29 cellular contexts compared by ENCODE assay signal in genomic region chr9:21677387-21677786, GRCh38.
DNase-seq lines count a peak whose midpoint lies in the region; FAIRE-seq and TF ChIP-seq lines count a peak whose summit lies in the region.
"Had no signal": no experiment of that assay in that cellular context is flagged by ENCODE, and none has a peak within 500 bp of the region (broad histone marks: within the 10 kb centered on the region; RNA-seq: fewer than 3 reads in every experiment).

No MANE protein-coding gene starts in this region.

- no peak for TF ChIP-seq CTCF in astrocyte (IDR thresholded peaks at IDR 0.05; ENCODE audit: insufficient read depth, low read depth, low read length)
- no peak for TF ChIP-seq CTCF in fibroblast of villous mesenchyme (IDR thresholded peaks at IDR 0.05; ENCODE audit: insufficient read depth, low read depth, low read length)
- TF ChIP-seq CTCF in SK-N-SH (IDR thresholded peaks at IDR 0.05): no peak

- no peak for TF ChIP-seq RAD21 in SK-N-SH (IDR thresholded peaks at IDR 0.05; ENCODE audit: low read length)

- no peaks in the 10 kb centered on the region for H3K9me2 ChIP-seq in SK-N-SH

- H3K79me2 ChIP-seq in ACC112 (ENCODE audit: control insufficient read depth, insufficient read depth, low read length, unreplicated experiment): peaks cover 8% of the 10 kb centered on the region
- peaks cover 3% of the 10 kb centered on the region for H3K79me2 ChIP-seq in astrocyte (ENCODE audit: insufficient read depth, low read length)
- no peaks in the 10 kb centered on the region for H3K79me2 ChIP-seq in SK-N-SH (ENCODE audit: insufficient read depth)

- H4K20me1 ChIP-seq in astrocyte (ENCODE audit: insufficient read depth, low read length) (no peaks in the 10 kb centered on the region), SK-N-SH (ENCODE audit: insufficient read depth) (no peaks in the 10 kb centered on the region)
- H4K20me1 ChIP-seq: BLaER1 treated with 17β-estradiol and CSF1 and Interleukin-3, amounts not matched to agents 10 nM and 100 nM had no signal

- H3K27me3 Mint-ChIP-seq in astrocyte (ENCODE audit: low read depth, unreplicated experiment): no peaks in the 10 kb centered on the region

- CTCF ChIA-PET in SK-N-SH (lab: Yijun Ruan, JAX): no interaction called here

- no peak for TF ChIP-seq EP300 in SK-N-SH (IDR thresholded peaks at IDR 0.05; ENCODE audit: borderline replicate concordance in 1 of 2, low read depth in 1 of 2, low read length in 1 of 2)

- H3K9ac ChIP-seq in astrocyte (ENCODE audit: low read length) (peak overlapping the region; percentile 73), SK-N-SH (no peak overlapping the region)
- H3K9ac ChIP-seq: BLaER1 treated with 17β-estradiol and CSF1 and Interleukin-3, amounts not matched to agents 10 nM and 100 nM had no signal

- no peaks in the 10 kb centered on the region for H3F3A ChIP-seq in SK-N-SH (replicated peaks; ENCODE audit: insufficient read depth)

- DNase-seq in LHCN-M2 (ENCODE audit: low read depth): peak; percentile 36
- DNase-seq in astrocyte (ENCODE audit: low read depth): no peak
- no peak for DNase-seq in fibroblast of villous mesenchyme (ENCODE audit: low read depth)
- no peak for DNase-seq in hippocampal formation (lab: John Stamatoyannopoulos, UW)
- no peak for DNase-seq in activated CD4-positive, alpha-beta T cell treated with anti-CD3 and anti-CD28 coated beads for 1 hour
- DNase-seq in GM19240 (ENCODE audit: insufficient read length, low spot score): no peak
- no peak for DNase-seq in SK-N-SH
- DNase-seq: ACHN; activated CD4-positive, alpha-beta T cell treated with anti-CD3 and anti-CD28 coated beads for 36 hours; activated gamma-delta T cell treated with Interleukin-2 at 50 U/mL for 16 hours; activated T-cell treated with anti-CD3 and anti-CD28 coated beads, Interleukin-2, amount 50 U/mL, for 24 hours; Caco-2; colonic mucosa; effector memory CD4-positive, alpha-beta T cell; heart right ventricle; left colon; mesendoderm; NCI-H1105 treated with DMSO at 0.1 percent for 48 hours; NCI-H2029 treated with DMSO at 0.1 percent for 48 hours; NCI-H82; psoas muscle; SHP77 treated with DMSO at 0.1 percent for 48 hours; upper lobe of right lung had no signal

- H3K4me1 Mint-ChIP-seq in astrocyte (ENCODE audit: low read depth, unreplicated experiment): peaks cover 24% of the 10 kb centered on the region

- no peaks in the 10 kb centered on the region for H3K9me3 Mint-ChIP-seq in astrocyte (ENCODE audit: unreplicated experiment)
- H3K9me3 Mint-ChIP-seq: activated T-cell treated with anti-CD3 and anti-CD28 coated beads, Interleukin-2, amount 50 U/mL, for 24 hours had no signal

- POLR2A ChIA-PET in SK-N-SH (lab: Yijun Ruan, JAX): no interaction called here

- no peak overlapping the region for H3K27ac Mint-ChIP-seq in astrocyte (ENCODE audit: unreplicated experiment)
- H3K27ac Mint-ChIP-seq: activated CD4-positive, alpha-beta T cell treated with anti-CD3 and anti-CD28 coated beads for 36 hours had no signal

- 0% methylated on average over 1 of the region's 1 CpG for WGBS in SK-N-SH (ENCODE audit: low lambda C conversion rate)

- H3K4me1 ChIP-seq in ACC112 (ENCODE audit: control insufficient read depth, insufficient read depth, low read length, unreplicated experiment) (peaks cover 64% of the 10 kb centered on the region), astrocyte (ENCODE audit: insufficient read depth, low read length) (peaks cover 46% of the 10 kb centered on the region), SK-N-SH (ENCODE audit: control insufficient read depth in 1 of 2, insufficient read depth in 2 of 2, low read depth in 1 of 2, low read length in 1 of 2) (no peaks in the 10 kb centered on the region)
- H3K4me1 ChIP-seq: BLaER1 treated with 17β-estradiol and CSF1 and Interleukin-3, amounts not matched to agents 10 nM and 100 nM; Caco-2; colonic mucosa; HAP-1; heart right ventricle; psoas muscle; upper lobe of right lung had no signal

- H3K4me3 ChIP-seq in ACC112 (ENCODE audit: low read depth, low read length): peak overlapping the region; percentile 55
- peak overlapping the region; percentile 4 for H3K4me3 ChIP-seq in astrocyte (ENCODE audit: insufficient read depth, low read depth, low read length)
- peak overlapping the region; percentile 28 for H3K4me3 ChIP-seq in fibroblast of villous mesenchyme (ENCODE audit: low read depth, low read length)
- no peak overlapping the region for H3K4me3 ChIP-seq in SK-N-SH (ENCODE audit: low read depth in 2 of 2, low read length in 1 of 2)
- H3K4me3 ChIP-seq: BLaER1 treated with 17β-estradiol and CSF1 and Interleukin-3, amounts not matched to agents 10 nM and 100 nM; colonic mucosa; HAP-1; heart right ventricle; psoas muscle; upper lobe of right lung had no signal

- peak overlapping the region; percentile 4 for H2AFZ ChIP-seq in ACC112 (ENCODE audit: low read length, unreplicated experiment)
- no peak overlapping the region for H2AFZ ChIP-seq in astrocyte (ENCODE audit: low read depth, low read length)
- H2AFZ ChIP-seq in SK-N-SH (ENCODE audit: low read depth): no peak overlapping the region

- H3K9me3 ChIP-seq in astrocyte (ENCODE audit: insufficient read depth, low read depth, low read length) (no peaks in the 10 kb centered on the region), SK-N-SH (no peaks in the 10 kb centered on the region)
- H3K9me3 ChIP-seq: BLaER1 treated with 17β-estradiol and CSF1 and Interleukin-3, amounts not matched to agents 10 nM and 100 nM; Caco-2; colonic mucosa; HAP-1; heart right ventricle; neutrophil; psoas muscle; upper lobe of right lung had no signal

- H3K36me3 ChIP-seq in ACC112 (ENCODE audit: insufficient read depth, low read length) (no peaks in the 10 kb centered on the region), astrocyte (ENCODE audit: insufficient read depth, low read length) (no peaks in the 10 kb centered on the region), SK-N-SH (replicated peaks in 1 of 2; ENCODE audit: control insufficient read depth in 1 of 2, insufficient read depth in 2 of 2, low read length in 1 of 2) (no peaks in the 10 kb centered on the region)
- H3K36me3 ChIP-seq: BLaER1 treated with 17β-estradiol and CSF1 and Interleukin-3, amounts not matched to agents 10 nM and 100 nM; colonic mucosa; HAP-1; heart right ventricle; neutrophil; upper lobe of right lung had no signal

- peak; percentile 67 for FAIRE-seq in astrocyte (lab: Jason Lieb, UNC)
- FAIRE-seq: HepG2, small intestine had no signal

- peak overlapping the region; percentile 77 for H3K4me2 ChIP-seq in astrocyte (ENCODE audit: low read length)
- H3K4me2 ChIP-seq in SK-N-SH: no peak overlapping the region
- H3K4me2 ChIP-seq: BLaER1 treated with 17β-estradiol and CSF1 and Interleukin-3, amounts not matched to agents 10 nM and 100 nM had no signal

- peak overlapping the region; percentile 95 for H3K27ac ChIP-seq in ACC112 (ENCODE audit: low read depth, low read length)
- H3K27ac ChIP-seq in astrocyte (ENCODE audit: low read depth, low read length): peak overlapping the region; percentile 83
- H3K27ac ChIP-seq in SK-N-SH (ENCODE audit: low read depth in 2 of 2, low read length in 1 of 2): no peak overlapping the region
- H3K27ac ChIP-seq: BLaER1 treated with 17β-estradiol and CSF1 and Interleukin-3, amounts not matched to agents 10 nM and 100 nM; colonic mucosa; heart right ventricle; neutrophil; psoas muscle; upper lobe of right lung had no signal

- H3K36me3 Mint-ChIP-seq in astrocyte (ENCODE audit: low read depth, unreplicated experiment): no peaks in the 10 kb centered on the region

- no peaks in the 10 kb centered on the region for H3K27me3 ChIP-seq in ACC112 (ENCODE audit: insufficient read depth, low read length)
- no peaks in the 10 kb centered on the region for H3K27me3 ChIP-seq in astrocyte (ENCODE audit: insufficient read depth, low read length)
- H3K27me3 ChIP-seq in SK-N-SH (ENCODE audit: insufficient read depth): peaks cover 4% of the 10 kb centered on the region; the same call in 1 of the 2 replicates
- H3K27me3 ChIP-seq: BLaER1 treated with 17β-estradiol and CSF1 and Interleukin-3, amounts not matched to agents 10 nM and 100 nM; colonic mucosa had no signal

- H3K4me3 Mint-ChIP-seq in astrocyte (ENCODE audit: unreplicated experiment): no peak overlapping the region
- H3K4me3 Mint-ChIP-seq: activated CD4-positive, alpha-beta T cell treated with anti-CD3 and anti-CD28 coated beads for 36 hours; activated T-cell treated with anti-CD3 and anti-CD28 coated beads, Interleukin-2, amount 50 U/mL, for 24 hours had no signal

TF ChIP-seq in SK-N-SH, 30 proteins besides CTCF, POLR2A, EP300 and RAD21 (continues in another document):
- TF ChIP-seq RXRA (IDR thresholded peaks at IDR 0.05; ENCODE audit: borderline replicate concordance, low read depth) (no peak), RFX5 (IDR thresholded peaks at IDR 0.05; ENCODE audit: low read length) (no peak), USF2 (IDR thresholded peaks at IDR 0.05; ENCODE audit: borderline replicate concordance, low read depth, low read length) (no peak)

Comparison
In these comparisons a context has a peak if more than half of its experiments do, and no peak if none do; other contexts are left out.
1. H3K27ac ChIP-seq: peak in ACC112 (single experiment) and astrocyte (single experiment); none in SK-N-SH (0 of 2).
2. H3K4me3 ChIP-seq: peak in ACC112 (single experiment), astrocyte (single experiment) and fibroblast of villous mesenchyme (single experiment); none in SK-N-SH (0 of 2).